22 cellular contexts compared by ENCODE assay signal in genomic region chrX:47608130-47608810, GRCh38. TPM values are rescaled to one million over a fixed set of nuclear protein-coding genes. Genes with fewer than 3 reads are reported as not detected.
DNase-seq lines count a peak whose midpoint lies in the region; ATAC-seq and TF ChIP-seq lines count a peak whose summit lies in the region.
"Had no signal": no experiment of that assay in that cellular context is flagged by ENCODE, and none has a peak within 500 bp of the region (broad histone marks: within the 10 kb centered on the region; RNA-seq: fewer than 3 reads in every experiment).

No MANE protein-coding gene starts in this region.

- no peak for TF ChIP-seq CTCF in CD4-positive, alpha-beta T cell (IDR thresholded peaks at IDR 0.05)

- no peaks in the 10 kb centered on the region for H3K9me3 ChIP-seq in CD4-positive, alpha-beta T cell (ENCODE audit: control insufficient read depth, low read length)
- H3K9me3 ChIP-seq: Peyer's patch had no signal

- no peak overlapping the region for H3K4me3 ChIP-seq in H7 (ENCODE audit: insufficient read depth, low read depth, low read length)
- H3K4me3 ChIP-seq: Peyer's patch had no signal

- CTCF ChIA-PET in CD4-positive, alpha-beta T cell (lab: Charles Lee): no interaction called here
- CTCF ChIA-PET in activated CD4-positive, alpha-beta T cell treated with anti-CD3 and anti-CD28 coated beads for 36 hours (lab: Charles Lee): no interaction called here

- intact Hi-C loops in head of caudate nucleus (cut with DNase I): no loop called here
- intact Hi-C loops in CD4-positive, alpha-beta T cell (cut with DNase I, micrococcal nuclease): no loop called here
- intact Hi-C loops in cardiac septum (cut with DNase I): no loop called here
- intact Hi-C loops in activated CD4-positive, alpha-beta T cell treated with anti-CD3 and anti-CD28 coated beads for 36 hours (cut with DNase I, micrococcal nuclease): no loop called here

- H3K36me3 Mint-ChIP-seq in CD4-positive, alpha-beta T cell (ENCODE audit: low read depth): no peaks in the 10 kb centered on the region
- no peaks in the 10 kb centered on the region for H3K36me3 Mint-ChIP-seq in activated CD4-positive, alpha-beta T cell treated with anti-CD3 and anti-CD28 coated beads for 36 hours (ENCODE audit: low read depth)
- H3K36me3 Mint-ChIP-seq: naive B cell had no signal

- no peaks in the 10 kb centered on the region for H3K27me3 ChIP-seq in H7 (ENCODE audit: control insufficient read depth, insufficient read depth, low read length)
- H3K27me3 ChIP-seq in CD4-positive, alpha-beta T cell (ENCODE audit: control insufficient read depth, insufficient read depth, low read length): no peaks in the 10 kb centered on the region
- H3K27me3 ChIP-seq: Peyer's patch had no signal

- DNase-seq in H7: peak; percentile 69
- DNase-seq in OCI-M1 (lab: John Stamatoyannopoulos, UW): peak; percentile 36
- peak in 24 of 42 donors; percentile 5 to 54 (median 27) for DNase-seq in head of caudate nucleus
- DNase-seq in occipital lobe (lab: John Stamatoyannopoulos, UW): peak; percentile 8
- no peak for DNase-seq in CD4-positive, alpha-beta T cell
- DNase-seq in cardiac septum (ENCODE audit: low spot score): no peak
- no peak for DNase-seq in activated CD4-positive, alpha-beta T cell treated with anti-CD3 and anti-CD28 coated beads for 36 hours
- DNase-seq: activated CD4-positive, alpha-beta T cell treated with anti-CD3 and anti-CD28 coated beads for 48 hours; activated CD8-positive, alpha-beta memory T cell treated with anti-CD3 and anti-CD28 coated beads, Interleukin-2, amount 50 U/mL, for 48 hours; AML-193; effector CD4-positive, alpha-beta T cell; MM.1S; naive B cell; NCI-H1694 had no signal

- no peak for ATAC-seq in CD4-positive, alpha-beta T cell (ENCODE audit: poor library complexity)
- no peak for ATAC-seq in GM21423 (IDR thresholded peaks at IDR 0.05; ENCODE audit: unreplicated experiment)
- ATAC-seq in activated CD4-positive, alpha-beta T cell treated with anti-CD3 and anti-CD28 coated beads for 36 hours: no peak
- ATAC-seq: esophagus mucosa had no signal

- H3K27ac Mint-ChIP-seq in CD4-positive, alpha-beta T cell: no peak overlapping the region
- H3K27ac Mint-ChIP-seq in activated CD4-positive, alpha-beta T cell treated with anti-CD3 and anti-CD28 coated beads for 36 hours: no peak overlapping the region
- H3K27ac Mint-ChIP-seq: progenitor cell of endocrine pancreas; T-helper 2 cell treated with Interferon-gamma antibody and Interleukin-4, amounts not matched to agents 5 μg/mL and 100 μg/mL, for 36 hours had no signal

- H3K36me3 ChIP-seq in H7 (replicated peaks; ENCODE audit: control insufficient read depth, insufficient read depth, low read length): no peaks in the 10 kb centered on the region
- H3K36me3 ChIP-seq: Peyer's patch had no signal

- no peak overlapping the region for H3K27ac ChIP-seq in CD4-positive, alpha-beta T cell (ENCODE audit: low read depth, low read length)
- H3K27ac ChIP-seq: Peyer's patch had no signal

- no peak overlapping the region for H3K4me3 Mint-ChIP-seq in CD4-positive, alpha-beta T cell
- H3K4me3 Mint-ChIP-seq in activated CD4-positive, alpha-beta T cell treated with anti-CD3 and anti-CD28 coated beads for 36 hours: no peak overlapping the region
- H3K4me3 Mint-ChIP-seq: central memory CD8-positive, alpha-beta T cell; T-helper 2 cell treated with Interferon-gamma antibody and Interleukin-4, amounts not matched to agents 5 μg/mL and 100 μg/mL, for 36 hours had no signal

- no peaks in the 10 kb centered on the region for H3K4me1 Mint-ChIP-seq in CD4-positive, alpha-beta T cell (ENCODE audit: low read depth)
- H3K4me1 Mint-ChIP-seq in activated CD4-positive, alpha-beta T cell treated with anti-CD3 and anti-CD28 coated beads for 36 hours: peaks cover 5% of the 10 kb centered on the region
- H3K4me1 Mint-ChIP-seq: central memory CD8-positive, alpha-beta T cell had no signal

- POLR2A ChIA-PET in CD4-positive, alpha-beta T cell (lab: Charles Lee): no interaction called here
- POLR2A ChIA-PET in activated CD4-positive, alpha-beta T cell treated with anti-CD3 and anti-CD28 coated beads for 36 hours (lab: Charles Lee): no interaction called here

- H3K9me3 Mint-ChIP-seq in CD4-positive, alpha-beta T cell: no peaks in the 10 kb centered on the region
- H3K9me3 Mint-ChIP-seq in activated CD4-positive, alpha-beta T cell treated with anti-CD3 and anti-CD28 coated beads for 36 hours (ENCODE audit: low read depth): no peaks in the 10 kb centered on the region
- H3K9me3 Mint-ChIP-seq: central memory CD8-positive, alpha-beta T cell; T-helper 2 cell treated with Interferon-gamma antibody and Interleukin-4, amounts not matched to agents 5 μg/mL and 100 μg/mL, for 36 hours had no signal

- H3K27me3 Mint-ChIP-seq in CD4-positive, alpha-beta T cell: no peaks in the 10 kb centered on the region
- H3K27me3 Mint-ChIP-seq in activated CD4-positive, alpha-beta T cell treated with anti-CD3 and anti-CD28 coated beads for 36 hours: no peaks in the 10 kb centered on the region
- H3K27me3 Mint-ChIP-seq: central memory CD8-positive, alpha-beta T cell; progenitor cell of endocrine pancreas had no signal

RNA-seq across cellular contexts. Expression of gene SYN1, which starts 11.4 kb away (rescaled TPM):
- total RNA-seq in H7 (2014; rRNA removed; shearing (Covaris generic)): 0.81 and 2.1 TPM in 2 replicates
- 17.5 TPM for total RNA-seq in occipital lobe
- under 1 TPM; 0.27 to 0.87 TPM for total RNA-seq in CD4-positive, alpha-beta T cell
- total RNA-seq in cardiac septum: 12.1 TPM
- under 1 TPM; 0.82 to 0.98 TPM for total RNA-seq in activated CD4-positive, alpha-beta T cell treated with anti-CD3 and anti-CD28 coated beads for 36 hours
- total RNA-seq: H4, skeletal muscle tissue had no signal

RNA-seq across cellular contexts. Expression of gene CFP, which starts 21.5 kb away (rescaled TPM):
- 5.5 and 6.0 TPM in 2 replicates for total RNA-seq in H7 (2014; rRNA removed; shearing (Covaris generic))
- total RNA-seq in occipital lobe (0.62 TPM), cardiac septum (1.0 TPM)
- total RNA-seq in CD4-positive, alpha-beta T cell: 10 to 100 TPM; 18.3 to 18.6 TPM
- total RNA-seq in activated CD4-positive, alpha-beta T cell treated with anti-CD3 and anti-CD28 coated beads for 36 hours: 1 to 10 TPM; 2.4 to 4.7 TPM
- total RNA-seq: H4 had no signal

RNA-seq across cellular contexts. Expression of gene TIMP1, which starts 26.0 kb away (rescaled TPM):
- 59.6 and 66.1 TPM in 2 replicates for total RNA-seq in H7 (2014; rRNA removed; shearing (Covaris generic))
- total RNA-seq in occipital lobe (3.9 TPM), cardiac septum (255 TPM)
- 10 to 100 TPM; 35.6 to 38.5 TPM for total RNA-seq in CD4-positive, alpha-beta T cell
- total RNA-seq in activated CD4-positive, alpha-beta T cell treated with anti-CD3 and anti-CD28 coated beads for 36 hours: 10 to 100 TPM; 40.3 to 48.4 TPM

RNA-seq across cellular contexts. Expression of gene ELK1, which starts 42.1 kb away (rescaled TPM):
- total RNA-seq in H7 (2014; rRNA removed; shearing (Covaris generic)): 32.7 and 33.8 TPM in 2 replicates
- total RNA-seq in occipital lobe: 14.8 TPM
- total RNA-seq in CD4-positive, alpha-beta T cell: 10 to 100 TPM; 38.9 to 40.5 TPM
- 38.2 TPM for total RNA-seq in cardiac septum
- 100 to 1,000 TPM in 1 of 2 experiments, 10 to 100 TPM in 1; 96.8 to 117 TPM for total RNA-seq in activated CD4-positive, alpha-beta T cell treated with anti-CD3 and anti-CD28 coated beads for 36 hours

RNA-seq across cellular contexts. Expression of gene ARAF, which starts 47.3 kb away (rescaled TPM):
- 34.4 and 38.2 TPM in 2 replicates for total RNA-seq in H7 (2014; rRNA removed; shearing (Covaris generic))
- total RNA-seq in occipital lobe (7.3 TPM), cardiac septum (69.9 TPM)
- total RNA-seq in CD4-positive, alpha-beta T cell: 100 to 1,000 TPM; 119 to 121 TPM
- 10 to 100 TPM; 58.8 to 59.2 TPM for total RNA-seq in activated CD4-positive, alpha-beta T cell treated with anti-CD3 and anti-CD28 coated beads for 36 hours

Comparison
In these comparisons a context has a peak if more than half of its experiments do, and no peak if none do; other contexts are left out.
1. DNase-seq: peak in H7 (single experiment), OCI-M1 (single experiment), head of caudate nucleus (24 of 42) and occipital lobe (single experiment); none in CD4-positive, alpha-beta T cell (0 of 10), cardiac septum (single experiment) and activated CD4-positive, alpha-beta T cell treated with anti-CD3 and anti-CD28 coated beads for 36 hours (single experiment).